ENCODE assay signal across 24 cellular contexts in genomic region chr20:17062712-17063111, GRCh38.
DNase-seq lines count a peak whose midpoint lies in the region; ATAC-seq, FAIRE-seq and TF ChIP-seq lines count a peak whose summit lies in the region.
"Had no signal": no experiment of that assay in that cellular context is flagged by ENCODE, and none has a peak within 500 bp of the region (broad histone marks: within the 10 kb centered on the region; RNA-seq: fewer than 3 reads in every experiment).

No MANE protein-coding gene starts in this region.

- intact Hi-C loops in IMR-90 (cut with micrococcal nuclease): no loop called here

- H3K27me3 ChIP-seq in IMR-90 (ENCODE audit: control insufficient read depth, insufficient read depth, low read length) (no peaks in the 10 kb centered on the region), H1 (replicated peaks in 1 of 4; ENCODE audit: control insufficient read depth in 3 of 4, extremely low read depth in 1 of 4, insufficient read depth in 3 of 4, low read length in 3 of 4) (no peaks in the 10 kb centered on the region)
- H3K27me3 ChIP-seq: BLaER1 treated with 17β-estradiol and CSF1 and Interleukin-3, amounts not matched to agents 10 nM and 100 nM had no signal

- no peak overlapping the region for H2BK5ac ChIP-seq in IMR-90 (ENCODE audit: low read depth, low read length, poor library complexity, severe bottlenecking)
- H2BK5ac ChIP-seq in H1 (ENCODE audit: low read depth, low read length): no peak overlapping the region

- H3K27ac ChIP-seq in A549: no peak overlapping the region
- H3K27ac ChIP-seq in IMR-90 (ENCODE audit: insufficient read depth, low read length): no peak overlapping the region
- no peak overlapping the region for H3K27ac ChIP-seq in H1 (ENCODE audit: low read depth, low read length)
- H3K27ac ChIP-seq: BLaER1 treated with 17β-estradiol and CSF1 and Interleukin-3, amounts not matched to agents 10 nM and 100 nM; C4-2B had no signal

- H3K23ac ChIP-seq in IMR-90 (ENCODE audit: low read depth, low read length) (no peak overlapping the region), H1 (ENCODE audit: insufficient read length) (no peak overlapping the region)

- no peaks in the 10 kb centered on the region for H3K36me3 ChIP-seq in IMR-90 (ENCODE audit: control insufficient read depth, insufficient read depth, low read length)
- H3K36me3 ChIP-seq in H1 (ENCODE audit: control insufficient read depth in 2 of 4, insufficient read depth in 4 of 4, low read length in 3 of 4): no peaks in the 10 kb centered on the region
- H3K36me3 ChIP-seq: BLaER1 treated with 17β-estradiol and CSF1 and Interleukin-3, amounts not matched to agents 10 nM and 100 nM had no signal

- H3K4me2 ChIP-seq in A549 (no peak overlapping the region), IMR-90 (ENCODE audit: low read depth, low read length) (no peak overlapping the region), H1 (ENCODE audit: insufficient read depth in 1 of 2, low read depth in 2 of 2, low read length in 2 of 2) (no peak overlapping the region)
- H3K4me2 ChIP-seq: BLaER1 treated with 17β-estradiol and CSF1 and Interleukin-3, amounts not matched to agents 10 nM and 100 nM had no signal

- H4K91ac ChIP-seq in IMR-90 (ENCODE audit: insufficient read depth, low read depth, low read length) (no peak overlapping the region), H1 (replicated peaks; ENCODE audit: insufficient read length, low read length) (no peak overlapping the region)

- no peaks in the 10 kb centered on the region for H3K4me1 ChIP-seq in A549
- H3K4me1 ChIP-seq in IMR-90 (ENCODE audit: control insufficient read depth, insufficient read depth, low read length): peaks cover 2% of the 10 kb centered on the region; the same call in 1 of the 2 replicates
- H3K4me1 ChIP-seq in H1 (replicated peaks in 1 of 4; ENCODE audit: control insufficient read depth in 3 of 4, insufficient read depth in 4 of 4, low read length in 3 of 4): no peaks in the 10 kb centered on the region
- H3K4me1 ChIP-seq: Caco-2 had no signal

- dilution Hi-C loops in IMR-90 (cut with HindIII; ENCODE audit: low sequenced_read_pairs, unreplicated experiment): no loop called here

- no peak overlapping the region for H2BK12ac ChIP-seq in H1 (ENCODE audit: low read depth, low read length)

- H3K18ac ChIP-seq in IMR-90 (ENCODE audit: low read depth, low read length) (no peak overlapping the region), H1 (ENCODE audit: extremely low read depth, low read length) (no peak overlapping the region)

- H3K4me3 ChIP-seq in A549 (no peak overlapping the region), IMR-90 (ENCODE audit: insufficient read depth, low read depth, low read length) (no peak overlapping the region), H1 (ENCODE audit: extremely low read depth in 1 of 4, insufficient read depth in 2 of 4, low read depth in 3 of 4, low read length in 4 of 4) (no peak overlapping the region)
- H3K4me3 ChIP-seq: BLaER1 treated with 17β-estradiol and CSF1 and Interleukin-3, amounts not matched to agents 10 nM and 100 nM; GM12878 had no signal

- no peak for TF ChIP-seq POLR2A in A549 (IDR thresholded peaks at IDR 0.05; ENCODE audit: low read length)
- TF ChIP-seq POLR2A in IMR-90 (IDR thresholded peaks at IDR 0.05; ENCODE audit: low read depth, low read length): no peak
- TF ChIP-seq POLR2A in H1 (IDR thresholded peaks at IDR 0.05; ENCODE audit: control extremely low read depth in 1 of 2, low read depth in 2 of 2, low read length in 2 of 2): no peak

- H3K79me2 ChIP-seq in H1 (ENCODE audit: control insufficient read depth in 1 of 2, insufficient read depth in 2 of 2, low read length in 2 of 2): no peaks in the 10 kb centered on the region

- no peaks in the 10 kb centered on the region for H3K23me2 ChIP-seq in H1 (ENCODE audit: low read depth, low read length)

- CTCF ChIA-PET in A549 (lab: Yijun Ruan, JAX): interaction anchor here (2.0 kb wide), 1 partner anchor 21 kb away, joined by 5 read pairs; no protein-coding TSS in a partner anchor
- CTCF ChIA-PET in IMR-90 (lab: Yijun Ruan, JAX): no interaction called here
- CTCF ChIA-PET in H1 (lab: Charles Lee; ENCODE audit: partially characterized antibody): interaction anchor here (1.0 to 1.6 kb wide), 2 partner anchors 158 to 241 kb away, joined by 3 read pairs; no protein-coding TSS in a partner anchor

- no peak overlapping the region for H4K5ac ChIP-seq in IMR-90 (ENCODE audit: low read depth, low read length)
- H4K5ac ChIP-seq in H1 (ENCODE audit: insufficient read length, low read depth, low read length): no peak overlapping the region

- no peaks in the 10 kb centered on the region for H4K20me1 ChIP-seq in IMR-90 (ENCODE audit: insufficient read depth, low read length)
- no peaks in the 10 kb centered on the region for H4K20me1 ChIP-seq in H1 (replicated peaks in 1 of 2; ENCODE audit: control insufficient read depth in 1 of 2, insufficient read depth in 2 of 2, low read length in 2 of 2)
- H4K20me1 ChIP-seq: BLaER1 treated with 17β-estradiol and CSF1 and Interleukin-3, amounts not matched to agents 10 nM and 100 nM had no signal

- H2BK120ac ChIP-seq in IMR-90 (ENCODE audit: low read depth, low read length) (no peak overlapping the region), H1 (replicated peaks; ENCODE audit: low read depth, low read length) (no peak overlapping the region)

- BruUV-seq in IMR-90 (replicated peaks; lab: Mats Ljungman, UMichigan): no TSS peak

- H3K79me1 ChIP-seq in IMR-90 (ENCODE audit: low read depth in 1 of 2, low read length in 2 of 2) (no peaks in the 10 kb centered on the region), H1 (ENCODE audit: low read depth, low read length) (no peaks in the 10 kb centered on the region)

- no peak overlapping the region for H2AK9ac ChIP-seq in IMR-90 (replicated peaks; ENCODE audit: low read depth, low read length, poor library complexity)

- H3K9me3 ChIP-seq in A549 (0 out of 3 replicates have a peak, but pooled peaks cover 2% of the 10 kb centered on the region), IMR-90 (ENCODE audit: control insufficient read depth, insufficient read depth, low read length) (peaks cover 2% of the 10 kb centered on the region), H1 (ENCODE audit: insufficient read depth in 2 of 2, low read depth in 1 of 2, low read length in 1 of 2) (no peaks in the 10 kb centered on the region)

- H2AK5ac ChIP-seq in IMR-90 (ENCODE audit: low read depth, low read length) (no peak overlapping the region), H1 (ENCODE audit: low read depth, low read length) (no peak overlapping the region)

- no peak overlapping the region for H3K14ac ChIP-seq in IMR-90 (replicated peaks; ENCODE audit: low read depth, low read length)
- no peak overlapping the region for H3K14ac ChIP-seq in H1 (ENCODE audit: insufficient read length)

- H2BK15ac ChIP-seq in IMR-90 (ENCODE audit: low read depth, low read length) (no peak overlapping the region), H1 (ENCODE audit: low read length) (no peak overlapping the region)

- H3K56ac ChIP-seq in IMR-90 (ENCODE audit: extremely low read depth, insufficient read depth, low read length) (no peak overlapping the region), H1 (replicated peaks; ENCODE audit: insufficient read length, low read depth, low read length) (no peak overlapping the region)

- no peak for FAIRE-seq in A549 (lab: Jason Lieb, UNC)
- no peak for FAIRE-seq in H1 (lab: Jason Lieb, UNC)
- FAIRE-seq: A204.1, D721Med, GM12878, GM12892, GM18507 had no signal

- no peak overlapping the region for H4K8ac ChIP-seq in IMR-90 (ENCODE audit: low read depth in 2 of 2, low read length in 2 of 2)
- H4K8ac ChIP-seq in H1 (ENCODE audit: extremely low read depth, insufficient read depth, low read length): no peak overlapping the region

- H2AFZ ChIP-seq in IMR-90 (replicated peaks; ENCODE audit: low read length, poor library complexity) (no peak overlapping the region), H1 (ENCODE audit: low read length) (no peak overlapping the region)

- no peak overlapping the region for H2BK20ac ChIP-seq in IMR-90 (ENCODE audit: low read depth, low read length)
- H2BK20ac ChIP-seq in H1 (ENCODE audit: low read length): no peak overlapping the region

- H3K9ac ChIP-seq in IMR-90 (ENCODE audit: low read depth, low read length) (no peak overlapping the region), H1 (replicated peaks in 1 of 4; ENCODE audit: extremely low read depth in 1 of 4, low read depth in 3 of 4, low read length in 3 of 4) (no peak overlapping the region)
- H3K9ac ChIP-seq: BLaER1 treated with 17β-estradiol and CSF1 and Interleukin-3, amounts not matched to agents 10 nM and 100 nM had no signal

- DNase-seq in A549 (ENCODE audit: low read depth in 1 of 2, low spot score in 1 of 2): no peak
- no peak for DNase-seq in IMR-90
- DNase-seq in H1 (ENCODE audit: low read depth in 1 of 2, low spot score in 2 of 2): no peak
- no peak for DNase-seq in midbrain (lab: John Stamatoyannopoulos, UW)
- DNase-seq: 8988T; AML-193; Caco-2; Calu3; CD4-positive, alpha-beta T cell; CD8-positive, alpha-beta T cell; DMS153; DMS53; DMS79; DND-41; EL; GDM1 had no signal

- TF ChIP-seq CTCF in A549 (IDR thresholded peaks at IDR 0.05) (no peak), IMR-90 (conservative IDR thresholded peaks at IDR 0.05; ENCODE audit: low read depth, low read length) (no peak), H1 (IDR thresholded peaks at IDR 0.05; ENCODE audit: control extremely low read depth in 1 of 3, insufficient read depth in 1 of 3, low read depth in 1 of 3, low read length in 3 of 3) (no peak)

- ATAC-seq in A549 (no peak), IMR-90 (ENCODE audit: low read depth) (no peak), HG02840 (IDR thresholded peaks at IDR 0.05; ENCODE audit: low FRiP score, unreplicated experiment) (no peak)
- ATAC-seq: CD8-positive, alpha-beta T cell; GM12878 had no signal

- in situ Hi-C loops in IMR-90 (cut with MboI; ENCODE audit: low sequenced_read_pairs): no loop called here

- POLR2A ChIA-PET in A549 (lab: Yijun Ruan, JAX) (no interaction called here), IMR-90 (lab: Charles Lee; ENCODE audit: unreplicated experiment) (no interaction called here), H1 (lab: Charles Lee; ENCODE audit: partially characterized antibody) (no interaction called here)

- H3K9me1 ChIP-seq in IMR-90 (ENCODE audit: insufficient read depth, low read length): no peaks in the 10 kb centered on the region

- 4% methylated on average over 1 of the region's 1 CpG for WGBS in A549 (ENCODE audit: missing lambda C conversion rate)
- WGBS in IMR-90 (ENCODE audit: extremely low coverage in 2 of 2, insufficient read length in 1 of 2), 2 experiments: no CpG with 5 or more reads among the region's 1 CpG
- 93% methylated on average over 1 of the region's 1 CpG; no CpG with 5 or more reads in 1 of the 2 experiments for WGBS in H1 (ENCODE audit: extremely low coverage in 1 of 2, insufficient coverage in 1 of 2, insufficient read length in 1 of 2, insufficient replicate concordance in 2 of 2, low coverage in 1 of 2, low lambda C conversion rate in 2 of 2, missing lambda C conversion rate in 1 of 2), 2 experiments

- TF ChIP-seq EP300 in A549 (IDR thresholded peaks at IDR 0.05) (no peak), H1 (IDR thresholded peaks at IDR 0.05; ENCODE audit: borderline replicate concordance in 1 of 2, low read depth in 2 of 2, low read length in 2 of 2) (no peak)

- H3K4ac ChIP-seq in IMR-90 (ENCODE audit: low read depth, low read length): no peak overlapping the region
- H3K4ac ChIP-seq in H1 (replicated peaks; ENCODE audit: insufficient read length, low read depth, low read length): no peak overlapping the region

- TF ChIP-seq RAD21 in A549 (conservative IDR thresholded peaks at IDR 0.05 in 1 of 2, IDR thresholded peaks at IDR 0.05 in 1 of 2): no peak
- TF ChIP-seq RAD21 in IMR-90 (IDR thresholded peaks at IDR 0.05; ENCODE audit: low read length): no peak
- TF ChIP-seq RAD21 in H1 (IDR thresholded peaks at IDR 0.05 in 1 of 2, conservative IDR thresholded peaks at IDR 0.05 in 1 of 2; ENCODE audit: low read depth in 2 of 2, low read length in 2 of 2): no peak

Comparison
In these comparisons a context has a peak if more than half of its experiments do, and no peak if none do; other contexts are left out.
1. Of the 18 proteins assayed by ChIP-seq in both H1 and A549: peak only in H1: none; only in A549: none; in both: MAFK; in neither: 17.